Comparison of ENCODE assay signal across 15 cellular contexts in genomic region chr12:92074889-92075288, GRCh38.
DNase-seq lines count a peak whose midpoint lies in the region; ATAC-seq and TF ChIP-seq lines count a peak whose summit lies in the region.
"Had no signal": no experiment of that assay in that cellular context is flagged by ENCODE, and none has a peak within 500 bp of the region (broad histone marks: within the 10 kb centered on the region; RNA-seq: fewer than 3 reads in every experiment).

No MANE protein-coding gene starts in this region.

- WGBS in GM23248 (ENCODE audit: low coverage in 1 of 2, low lambda C conversion rate in 2 of 2, missing lambda C conversion rate in 2 of 2), 2 experiments = 98 to 100% methylated on average over 2 of the region's 2 CpGs
- 84% methylated on average over 2 of the region's 2 CpGs for WGBS in hepatocyte (ENCODE audit: low lambda C conversion rate, missing lambda C conversion rate)

- H3K36me3 ChIP-seq in GM23248 (ENCODE audit: low read depth) (no peaks in the 10 kb centered on the region), OCI-LY7 (ENCODE audit: insufficient read depth, low read length) (no peaks in the 10 kb centered on the region), hepatocyte (replicated peaks; ENCODE audit: insufficient read depth, low read depth) (no peaks in the 10 kb centered on the region)
- H3K36me3 ChIP-seq: BE2C, spleen had no signal

- POLR2A ChIA-PET in OCI-LY7 (lab: Charles Lee) = interaction anchor here (0.7 to 2.0 kb wide), 8 partner anchors 8 to 565 kb away, joined by 3 to 12 read pairs (median 4); partner anchors contain the start of gene BTG1

- TF ChIP-seq POLR2A in erythroblast (IDR thresholded peaks at IDR 0.05; ENCODE audit: low read length) = no peak

- in situ Hi-C loops in GM23248 (cut with MboI) = no loop called here

- no peaks in the 10 kb centered on the region for H3K27me3 ChIP-seq in GM23248 (replicated peaks; ENCODE audit: insufficient read depth)
- no peaks in the 10 kb centered on the region for H3K27me3 ChIP-seq in hepatocyte
- H3K27me3 ChIP-seq: BE2C, dorsolateral prefrontal cortex, spleen had no signal

- CTCF ChIA-PET in OCI-LY7 (lab: Charles Lee; ENCODE audit: unreplicated experiment) = interaction anchor here (0.6 kb wide), 1 partner anchor 15 kb away, joined by 3 read pairs; no protein-coding TSS in a partner anchor

- H3K4me1 Mint-ChIP-seq in progenitor cell of endocrine pancreas (ENCODE audit: low read depth) = peaks cover 36% of the 10 kb centered on the region

- H3K27ac ChIP-seq in GM23248 = peak overlapping the region; percentile 97
- no peak overlapping the region for H3K27ac ChIP-seq in OCI-LY7 (ENCODE audit: low read depth, low read length, poor library complexity, severe bottlenecking)
- peak overlapping the region; percentile 26 for H3K27ac ChIP-seq in hepatocyte
- H3K27ac ChIP-seq: spleen had no signal

- intact Hi-C loops in OCI-LY7 (cut with micrococcal nuclease; ENCODE audit: unreplicated experiment) = no loop called here

- H3K79me2 ChIP-seq in GM23248 (ENCODE audit: insufficient read depth) = no peaks in the 10 kb centered on the region
- no peaks in the 10 kb centered on the region for H3K79me2 ChIP-seq in OCI-LY7 (ENCODE audit: insufficient read depth, low read depth, low read length)
- H3K79me2 ChIP-seq in hepatocyte = no peaks in the 10 kb centered on the region

- H3K9me2 ChIP-seq in GM23248 (ENCODE audit: insufficient read depth) (no peaks in the 10 kb centered on the region), OCI-LY7 (ENCODE audit: insufficient read depth, low read length) (no peaks in the 10 kb centered on the region), hepatocyte (replicated peaks; ENCODE audit: insufficient read depth) (no peaks in the 10 kb centered on the region)

- peaks cover 46% of the 10 kb centered on the region for H3F3A ChIP-seq in GM23248 (ENCODE audit: insufficient read depth)

- H4K20me1 ChIP-seq in GM23248 (ENCODE audit: insufficient read depth) = no peaks in the 10 kb centered on the region
- H4K20me1 ChIP-seq in OCI-LY7 (ENCODE audit: insufficient read depth, low read length) = no peaks in the 10 kb centered on the region
- H4K20me1 ChIP-seq in hepatocyte (ENCODE audit: insufficient read depth, poor library complexity, severe bottlenecking) = no peaks in the 10 kb centered on the region

- H3K4me3 ChIP-seq in GM23248 (no peak overlapping the region), OCI-LY7 (ENCODE audit: low read depth, low read length, poor library complexity, severe bottlenecking) (no peak overlapping the region), hepatocyte (no peak overlapping the region)
- H3K4me3 ChIP-seq: dorsolateral prefrontal cortex, spleen had no signal

- ATAC-seq in HG02759 (IDR thresholded peaks at IDR 0.05; ENCODE audit: unreplicated experiment) = no peak
- ATAC-seq: left lobe of liver had no signal

- peaks cover 5% of the 10 kb centered on the region for H3K36me3 Mint-ChIP-seq in progenitor cell of endocrine pancreas (ENCODE audit: insufficient read depth)

- DNase-seq in GM23248 (no peak), OCI-LY7 (ENCODE audit: low spot score) (no peak), hepatocyte (ENCODE audit: low spot score) (no peak), progenitor cell of endocrine pancreas (ENCODE audit: low spot score, unreplicated experiment) (no peak), NCI-H226 (no peak), erythroblast (lab: John Stamatoyannopoulos, UW) (no peak)
- DNase-seq: activated naive CD4-positive, alpha-beta T cell treated with anti-CD3 and anti-CD28 coated beads for 36 hours; activated T-cell treated with anti-CD3 and anti-CD28 coated beads, Interleukin-2, amount 50 U/mL, for 1 hour; BE2C; posterior cingulate gyrus; spleen; SW 1271 had no signal

- H3K9me3 Mint-ChIP-seq in progenitor cell of endocrine pancreas (ENCODE audit: low read depth) = peaks cover 7% of the 10 kb centered on the region

- peak overlapping the region; percentile 16 for H3K27ac Mint-ChIP-seq in progenitor cell of endocrine pancreas
- H3K27ac Mint-ChIP-seq: activated naive CD4-positive, alpha-beta T cell treated with anti-CD3 and anti-CD28 coated beads for 36 hours had no signal

- H3K9me3 ChIP-seq in GM23248 (ENCODE audit: low read depth) = no peaks in the 10 kb centered on the region
- H3K9me3 ChIP-seq in OCI-LY7 (ENCODE audit: low read length) = no peaks in the 10 kb centered on the region
- no peaks in the 10 kb centered on the region for H3K9me3 ChIP-seq in hepatocyte (ENCODE audit: low read depth)
- H3K9me3 ChIP-seq: BE2C, spleen had no signal

- no peaks in the 10 kb centered on the region for H3K27me3 Mint-ChIP-seq in progenitor cell of endocrine pancreas

- H2AFZ ChIP-seq in GM23248 = peak overlapping the region; percentile 4; the same call in 1 of the 2 replicates
- H2AFZ ChIP-seq in OCI-LY7 (ENCODE audit: low read length) = no peak overlapping the region
- H2AFZ ChIP-seq in hepatocyte = no peak overlapping the region

- H3K4me3 Mint-ChIP-seq in progenitor cell of endocrine pancreas (ENCODE audit: low read depth) = no peak overlapping the region
- H3K4me3 Mint-ChIP-seq: activated naive CD4-positive, alpha-beta T cell treated with anti-CD3 and anti-CD28 coated beads for 36 hours had no signal

- H3K4me1 ChIP-seq in GM23248 (ENCODE audit: insufficient read depth) = peaks cover 51% of the 10 kb centered on the region
- peaks cover 28% of the 10 kb centered on the region for H3K4me1 ChIP-seq in OCI-LY7 (ENCODE audit: insufficient read depth, low read length, poor library complexity, severe bottlenecking)
- H3K4me1 ChIP-seq in hepatocyte (ENCODE audit: insufficient read depth) = peaks cover 12% of the 10 kb centered on the region

- 0 out of 2 replicates have a peak overlapping the region, but pooled peaks have one; percentile 0 for H3K9ac ChIP-seq in GM23248

- no TSS peak for BruUV-seq in OCI-LY7 (replicated peaks; lab: Mats Ljungman, UMichigan)

- H3K4me2 ChIP-seq in GM23248 (ENCODE audit: unreplicated experiment) (no peak overlapping the region), OCI-LY7 (ENCODE audit: low read length) (0 out of 2 replicates have a peak overlapping the region, but pooled peaks have one; percentile 7), hepatocyte (no peak overlapping the region)

- TF ChIP-seq CTCF in OCI-LY7 (conservative IDR thresholded peaks at IDR 0.05; ENCODE audit: low read length) (no peak), hepatocyte (IDR thresholded peaks at IDR 0.05; ENCODE audit: poor library complexity) (no peak), progenitor cell of endocrine pancreas (IDR thresholded peaks at IDR 0.05; ENCODE audit: unreplicated experiment) (no peak)
